Comparison of ENCODE assay signal across 15 cellular contexts in the genomic region with DNA sequence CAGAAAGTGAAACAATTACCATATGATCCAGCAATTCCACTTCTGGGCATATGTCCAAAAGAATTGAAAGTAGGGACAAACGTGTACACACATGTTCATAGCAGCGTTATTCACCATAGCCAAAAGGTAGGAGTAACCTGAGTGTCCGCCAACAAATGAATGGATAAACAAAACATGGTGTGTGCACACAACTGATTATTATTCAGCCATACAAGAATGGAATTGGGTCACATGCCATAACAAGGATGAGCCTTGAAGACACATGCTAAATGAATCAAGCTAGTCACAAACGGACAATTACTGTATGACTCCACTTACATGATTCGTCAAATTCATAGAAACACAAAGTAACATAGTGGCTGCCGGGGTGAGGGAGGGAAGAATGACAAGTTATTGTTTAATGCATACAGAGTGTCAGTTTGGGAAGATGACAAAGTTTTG. TPM values are rescaled to one million over a fixed set of nuclear protein-coding genes. Genes with fewer than 3 reads are reported as not detected.
DNase-seq lines count a peak whose midpoint lies in the region; ATAC-seq and TF ChIP-seq lines count a peak whose summit lies in the region.
"Had no signal": no experiment of that assay in that cellular context is flagged by ENCODE, and none has a peak within 500 bp of the region (broad histone marks: within the 10 kb centered on the region; RNA-seq: fewer than 3 reads in every experiment).

No MANE protein-coding gene starts in this region.

- H3K4me1 Mint-ChIP-seq in MCF 10A (ENCODE audit: insufficient read depth, unreplicated experiment) (peaks cover 17% of the 10 kb centered on the region), progenitor cell of endocrine pancreas (ENCODE audit: low read depth) (peaks cover 3% of the 10 kb centered on the region)

- TF ChIP-seq POLR2A in prostate gland (IDR thresholded peaks at IDR 0.05): no peak

- H3K36me3 Mint-ChIP-seq in MCF 10A (ENCODE audit: insufficient read depth, unreplicated experiment) (peaks cover 18% of the 10 kb centered on the region), progenitor cell of endocrine pancreas (ENCODE audit: insufficient read depth) (peaks cover 26% of the 10 kb centered on the region)

- DNase-seq in NCI-H2196 (lab: John Stamatoyannopoulos, UW; ENCODE audit: unreplicated experiment) (peak; percentile 56), MCF 10A (ENCODE audit: unreplicated experiment) (peak; percentile 98), prostate gland (ENCODE audit: low spot score) (peak; percentile 74), A172 (ENCODE audit: low spot score) (no peak), middle frontal gyrus (ENCODE audit: extremely low spot score, low spot score) (no peak), progenitor cell of endocrine pancreas (ENCODE audit: low spot score, unreplicated experiment) (no peak)
- DNase-seq: activated CD4-positive, CD25-positive, alpha-beta regulatory T cell; activated T-cell treated with anti-CD3 and anti-CD28 coated beads, Interleukin-2, amount 50 U/mL, for 72 hours; GOT3; NCI-H82; SK-N-SH had no signal

- no peaks in the 10 kb centered on the region for H3K9me3 ChIP-seq in HEK293 (ENCODE audit: control insufficient read depth, insufficient read depth, low read depth, low read length)
- H3K9me3 ChIP-seq in prostate gland: no peaks in the 10 kb centered on the region
- H3K9me3 ChIP-seq: SK-N-SH had no signal

- POLR2A ChIA-PET in HEK293 (lab: Yijun Ruan, JAX) (no interaction called here), MCF 10A (lab: Yijun Ruan, JAX) (interaction anchor here (0.6 to 1.7 kb wide), 10 partner anchors 9 to 745 kb away, joined by 3 to 8 read pairs (median 3); no protein-coding TSS in a partner anchor)

- no TSS peak for BruUV-seq in MCF 10A (replicated peaks; lab: Mats Ljungman, UMichigan)

- intact Hi-C loops in MCF 10A (cut with micrococcal nuclease): loop anchor here (10.0 kb wide), 1 partner anchor 155 kb away; no protein-coding TSS in a partner anchor
- intact Hi-C loops in prostate gland (cut with DNase I): no loop called here

- 51% methylated on average over 6 of the region's 6 CpGs for WGBS in prostate gland

- no peak overlapping the region for H3K4me3 Mint-ChIP-seq in MCF 10A (ENCODE audit: unreplicated experiment)
- no peak overlapping the region for H3K4me3 Mint-ChIP-seq in progenitor cell of endocrine pancreas (ENCODE audit: low read depth)
- H3K4me3 Mint-ChIP-seq: activated T-cell treated with anti-CD3 and anti-CD28 coated beads, Interleukin-2, amount 50 U/mL, for 72 hours; immature natural killer cell had no signal

- H3K36me3 ChIP-seq in HEK293 (ENCODE audit: control insufficient read depth in 2 of 2, insufficient read depth in 1 of 2, low read length in 2 of 2) (peaks cover 0 to 15% of the 10 kb centered on the region in 2 experiments; a peak in 1 of 3 replicates), prostate gland (no peaks in the 10 kb centered on the region)

- H3K4me3 ChIP-seq in HEK293 (ENCODE audit: low read depth, low read length) (no peak overlapping the region), prostate gland (no peak overlapping the region)

- H3K27ac Mint-ChIP-seq in MCF 10A (ENCODE audit: low read depth, unreplicated experiment) (peak overlapping the region; percentile 26), progenitor cell of endocrine pancreas (no peak overlapping the region)
- H3K27ac Mint-ChIP-seq: activated T-cell treated with anti-CD3 and anti-CD28 coated beads, Interleukin-2, amount 50 U/mL, for 72 hours; immature natural killer cell had no signal

- H3K4me1 ChIP-seq in HEK293 (ENCODE audit: control insufficient read depth, insufficient read depth, low read length) (no peaks in the 10 kb centered on the region; the same call in 1 of the 2 replicates), prostate gland (replicated peaks) (no peaks in the 10 kb centered on the region)

- no peaks in the 10 kb centered on the region for H3K27me3 ChIP-seq in prostate gland (replicated peaks; ENCODE audit: insufficient read depth)

- CTCF ChIA-PET in HEK293 (lab: Yijun Ruan, JAX) (interaction anchor here (0.6 kb wide), 1 partner anchor 433 kb away, joined by 3 read pairs; no protein-coding TSS in a partner anchor), MCF 10A (lab: Yijun Ruan, JAX) (interaction anchor here (0.6 to 0.7 kb wide), 3 partner anchors 105 to 1421 kb away, joined by 3 to 5 read pairs (median 3); no protein-coding TSS in a partner anchor)

- no peak for TF ChIP-seq CTCF in HEK293 (tag by site-specific recombination; IDR thresholded peaks at IDR 0.05)
- no peak for TF ChIP-seq CTCF in MCF 10A (IDR thresholded peaks at IDR 0.05; ENCODE audit: unreplicated experiment)
- no peak for TF ChIP-seq CTCF in prostate gland (IDR thresholded peaks at IDR 0.05)
- no peak for TF ChIP-seq CTCF in progenitor cell of endocrine pancreas (IDR thresholded peaks at IDR 0.05; ENCODE audit: unreplicated experiment)

- H3K9me3 Mint-ChIP-seq in MCF 10A (ENCODE audit: unreplicated experiment) (no peaks in the 10 kb centered on the region), progenitor cell of endocrine pancreas (ENCODE audit: low read depth) (no peaks in the 10 kb centered on the region)
- H3K9me3 Mint-ChIP-seq: activated T-cell treated with anti-CD3 and anti-CD28 coated beads, Interleukin-2, amount 50 U/mL, for 72 hours had no signal

- no peak for ATAC-seq in HG03460 (IDR thresholded peaks at IDR 0.05; ENCODE audit: unreplicated experiment)
- ATAC-seq: sciatic nerve had no signal

- H3K27ac ChIP-seq in HEK293 (ENCODE audit: extremely low read depth, low read depth, low read length) (no peak overlapping the region), prostate gland (no peak overlapping the region)

- H3K27me3 Mint-ChIP-seq in MCF 10A (ENCODE audit: insufficient read depth, unreplicated experiment) (no peaks in the 10 kb centered on the region), progenitor cell of endocrine pancreas (no peaks in the 10 kb centered on the region)

TF ChIP-seq in HEK293, 187 proteins besides CTCF, POLR2A, EP300 and RAD21 (continues in another document):
- TF ChIP-seq ZNF629 (tag by site-specific recombination; IDR thresholded peaks at IDR 0.05) (0 out of 2 replicates have a peak, but pooled peaks have one; percentile 25), ZBTB1 (tag by site-specific recombination; IDR thresholded peaks at IDR 0.05) (no peak), ZNF426 (tag by site-specific recombination; IDR thresholded peaks at IDR 0.05) (no peak), ZFP37 (tag by site-specific recombination; IDR thresholded peaks at IDR 0.05) (no peak), ZNF747 (tag by site-specific recombination; IDR thresholded peaks at IDR 0.05) (no peak), ZBTB17 (tag by site-specific recombination; IDR thresholded peaks at IDR 0.05) (peak; percentile 45; the same call in 1 of the 2 replicates), ZNF248 (tag by site-specific recombination; IDR thresholded peaks at IDR 0.05) (no peak), ZNF335 (tag by site-specific recombination; conservative IDR thresholded peaks at IDR 0.05) (no peak), ZNF394 (tag by site-specific recombination; IDR thresholded peaks at IDR 0.05; ENCODE audit: borderline replicate concordance) (peak; percentile 11; the same call in 1 of the 2 replicates), SP7 (tag by site-specific recombination; IDR thresholded peaks at IDR 0.05) (peak; percentile 48; the same call in 1 of the 2 replicates)
- TF ChIP-seq, protein P1, sequence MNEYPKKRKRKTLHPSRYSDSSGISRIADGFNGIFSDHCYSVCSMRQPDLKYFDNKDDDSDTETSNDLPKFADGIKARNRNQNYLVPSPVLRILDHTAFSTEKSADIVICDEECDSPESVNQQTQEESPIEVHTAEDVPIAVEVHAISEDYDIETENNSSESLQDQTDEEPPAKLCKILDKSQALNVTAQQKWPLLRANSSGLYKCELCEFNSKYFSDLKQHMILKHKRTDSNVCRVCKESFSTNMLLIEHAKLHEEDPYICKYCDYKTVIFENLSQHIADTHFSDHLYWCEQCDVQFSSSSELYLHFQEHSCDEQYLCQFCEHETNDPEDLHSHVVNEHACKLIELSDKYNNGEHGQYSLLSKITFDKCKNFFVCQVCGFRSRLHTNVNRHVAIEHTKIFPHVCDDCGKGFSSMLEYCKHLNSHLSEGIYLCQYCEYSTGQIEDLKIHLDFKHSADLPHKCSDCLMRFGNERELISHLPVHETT (tag by site-specific recombination; IDR thresholded peaks at IDR 0.05): no peak
- TF ChIP-seq, protein P2, sequence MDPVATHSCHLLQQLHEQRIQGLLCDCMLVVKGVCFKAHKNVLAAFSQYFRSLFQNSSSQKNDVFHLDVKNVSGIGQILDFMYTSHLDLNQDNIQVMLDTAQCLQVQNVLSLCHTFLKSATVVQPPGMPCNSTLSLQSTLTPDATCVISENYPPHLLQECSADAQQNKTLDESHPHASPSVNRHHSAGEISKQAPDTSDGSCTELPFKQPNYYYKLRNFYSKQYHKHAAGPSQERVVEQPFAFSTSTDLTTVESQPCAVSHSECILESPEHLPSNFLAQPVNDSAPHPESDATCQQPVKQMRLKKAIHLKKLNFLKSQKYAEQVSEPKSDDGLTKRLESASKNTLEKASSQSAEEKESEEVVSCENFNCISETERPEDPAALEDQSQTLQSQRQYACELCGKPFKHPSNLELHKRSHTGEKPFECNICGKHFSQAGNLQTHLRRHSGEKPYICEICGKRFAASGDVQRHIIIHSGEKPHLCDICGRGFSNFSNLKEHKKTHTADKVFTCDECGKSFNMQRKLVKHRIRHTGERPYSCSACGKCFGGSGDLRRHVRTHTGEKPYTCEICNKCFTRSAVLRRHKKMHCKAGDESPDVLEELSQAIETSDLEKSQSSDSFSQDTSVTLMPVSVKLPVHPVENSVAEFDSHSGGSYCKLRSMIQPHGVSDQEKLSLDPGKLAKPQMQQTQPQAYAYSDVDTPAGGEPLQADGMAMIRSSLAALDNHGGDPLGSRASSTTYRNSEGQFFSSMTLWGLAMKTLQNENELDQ (tag by site-specific recombination; IDR thresholded peaks at IDR 0.05; ENCODE audit: low read depth): no peak
- TF ChIP-seq, protein P3, sequence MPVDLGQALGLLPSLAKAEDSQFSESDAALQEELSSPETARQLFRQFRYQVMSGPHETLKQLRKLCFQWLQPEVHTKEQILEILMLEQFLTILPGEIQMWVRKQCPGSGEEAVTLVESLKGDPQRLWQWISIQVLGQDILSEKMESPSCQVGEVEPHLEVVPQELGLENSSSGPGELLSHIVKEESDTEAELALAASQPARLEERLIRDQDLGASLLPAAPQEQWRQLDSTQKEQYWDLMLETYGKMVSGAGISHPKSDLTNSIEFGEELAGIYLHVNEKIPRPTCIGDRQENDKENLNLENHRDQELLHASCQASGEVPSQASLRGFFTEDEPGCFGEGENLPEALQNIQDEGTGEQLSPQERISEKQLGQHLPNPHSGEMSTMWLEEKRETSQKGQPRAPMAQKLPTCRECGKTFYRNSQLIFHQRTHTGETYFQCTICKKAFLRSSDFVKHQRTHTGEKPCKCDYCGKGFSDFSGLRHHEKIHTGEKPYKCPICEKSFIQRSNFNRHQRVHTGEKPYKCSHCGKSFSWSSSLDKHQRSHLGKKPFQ (tag by site-specific recombination; IDR thresholded peaks at IDR 0.05): 0 out of 2 replicates have a peak, but pooled peaks have one; percentile 50

RNA-seq across cellular contexts. Expression of a gene that starts 4.1 kb away (rescaled TPM):
- total RNA-seq in MCF 10A (2022) (not detected in 2 replicates), prostate gland (not detected), progenitor cell of endocrine pancreas (1.1 TPM in 2 replicates)
- total RNA-seq in A172 (2014; rRNA removed; shearing (Covaris generic)): not detected in 2 replicates
- total RNA-seq: activated T-cell treated with anti-CD3 and anti-CD28 coated beads, Interleukin-2, amount 50 U/mL, for 72 hours; sciatic nerve had no signal

Comparison
In these comparisons a context has a peak if more than half of its experiments do, and no peak if none do; other contexts are left out.
1. DNase-seq: peak in NCI-H2196 (single experiment), MCF 10A (single experiment) and prostate gland (single experiment); none in A172 (single experiment), middle frontal gyrus (single experiment) and progenitor cell of endocrine pancreas (single experiment).